ENCODE assay signal across 8 cellular contexts in genomic region chr10:117441812-117442443, GRCh38.
DNase-seq lines count a peak whose midpoint lies in the region; ATAC-seq and TF ChIP-seq lines count a peak whose summit lies in the region.

No MANE protein-coding gene starts in this region.

- H3K4me3 ChIP-seq in mammary epithelial cell (replicated peaks in 1 of 3; ENCODE audit: insufficient read depth in 1 of 3, low read depth in 2 of 3, low read length in 3 of 3): no peak overlapping the region
- no peak overlapping the region for H3K4me3 ChIP-seq in vagina

- peak overlapping the region; percentile 62 for H3K27ac ChIP-seq in mammary epithelial cell (ENCODE audit: insufficient read depth, low read depth, low read length)
- H3K27ac ChIP-seq in vagina: peak overlapping the region; percentile 67

- H3K4me1 ChIP-seq in mammary epithelial cell (ENCODE audit: insufficient read depth, low read length): peaks cover 48% of the 10 kb centered on the region
- peaks cover 27% of the 10 kb centered on the region for H3K4me1 ChIP-seq in vagina

- H3K79me2 ChIP-seq in mammary epithelial cell (ENCODE audit: insufficient read depth, low read length): no peaks in the 10 kb centered on the region

- CTCF ChIA-PET in mammary epithelial cell (lab: Charles Lee; ENCODE audit: low non-redundant PET): interaction anchor here (0.6 kb wide), 2 partner anchors 38 to 55 kb away, joined by 4 to 5 read pairs; no protein-coding TSS in a partner anchor

- H3K36me3 ChIP-seq in mammary epithelial cell (ENCODE audit: insufficient read depth, low read length): no peaks in the 10 kb centered on the region
- no peaks in the 10 kb centered on the region for H3K36me3 ChIP-seq in vagina

- intact Hi-C loops in mammary epithelial cell (cut with micrococcal nuclease): loop anchor here (1.0 kb wide), 1 partner anchor 36 kb away; no protein-coding TSS in a partner anchor
- intact Hi-C loops in vagina (cut with DNase I): no loop called here

- H3K9me3 ChIP-seq in mammary epithelial cell (replicated peaks; ENCODE audit: insufficient read depth, low read length) (peaks cover 1% of the 10 kb centered on the region), vagina (no peaks in the 10 kb centered on the region)

- H4K20me1 ChIP-seq in mammary epithelial cell (ENCODE audit: insufficient read depth, low read length): no peaks in the 10 kb centered on the region

- no TSS peak for BruUV-seq in mammary epithelial cell (replicated peaks; lab: Mats Ljungman, UMichigan)

- H2AFZ ChIP-seq in mammary epithelial cell (ENCODE audit: low read depth, low read length): no peak overlapping the region

- TF ChIP-seq CTCF in mammary epithelial cell (conservative IDR thresholded peaks at IDR 0.05 in 1 of 2, IDR thresholded peaks at IDR 0.05 in 1 of 2; ENCODE audit: extremely low read depth in 1 of 2, insufficient read depth in 1 of 2, low read depth in 1 of 2, low read length in 2 of 2) (no peak), vagina (IDR thresholded peaks at IDR 0.05) (no peak)

- H3K9ac ChIP-seq in mammary epithelial cell (ENCODE audit: insufficient read depth, low read length): peak overlapping the region; percentile 25

- in situ Hi-C loops in mammary epithelial cell (cut with MboI; ENCODE audit: low sequenced_read_pairs in 2 of 2): no loop called here

- dilution Hi-C loops in mammary epithelial cell (cut with HindIII; ENCODE audit: low sequenced_read_pairs): no loop called here

- TF ChIP-seq POLR2A in vagina (IDR thresholded peaks at IDR 0.05): no peak

- H3K27me3 ChIP-seq in mammary epithelial cell (ENCODE audit: insufficient read depth, low read length): no peaks in the 10 kb centered on the region
- no peaks in the 10 kb centered on the region for H3K27me3 ChIP-seq in vagina

- H3K4me2 ChIP-seq in mammary epithelial cell (ENCODE audit: insufficient read depth, low read depth, low read length): peak overlapping the region; percentile 40

- no peak for ATAC-seq in GM19455 (IDR thresholded peaks at IDR 0.05; ENCODE audit: unreplicated experiment)

- DNase-seq in NCI-H446 treated with DMSO at 0.1 percent for 48 hours (lab: John Stamatoyannopoulos, UW): peak; percentile 5
- DNase-seq in NCI-H446 (lab: John Stamatoyannopoulos, UW): no peak
- DNase-seq in M059J (ENCODE audit: low read depth): peak; percentile 99
- DNase-seq in mammary epithelial cell: peak; percentile 94
- no peak for DNase-seq in vagina (ENCODE audit: extremely low spot score in 2 of 2)
- no peak for DNase-seq in activated CD8-positive, alpha-beta memory T cell treated with anti-CD3 and anti-CD28 coated beads for 24 hours
- DNase-seq in stimulated activated CD4-positive, alpha-beta T cell treated with anti-CD3 and anti-CD28 coated beads, Interleukin-4, amount 100 ng/mL, for 24 hours: no peak

- 27% methylated on average over 5 of the region's 6 CpGs for WGBS in mammary epithelial cell (ENCODE audit: low coverage, missing lambda C conversion rate)

Comparison
In these comparisons a context has a peak if more than half of its experiments do, and no peak if none do; other contexts are left out.
1. DNase-seq: peak in NCI-H446 treated with DMSO at 0.1 percent for 48 hours (single experiment), M059J (single experiment) and mammary epithelial cell (single experiment); none in NCI-H446 (0 of 2), vagina (0 of 2), activated CD8-positive, alpha-beta memory T cell treated with anti-CD3 and anti-CD28 coated beads for 24 hours (single experiment) and stimulated activated CD4-positive, alpha-beta T cell treated with anti-CD3 and anti-CD28 coated beads, Interleukin-4, amount 100 ng/mL, for 24 hours (single experiment).